ENCODE assay signal across 2 cellular contexts in genomic region chr3:126980266-126980811, GRCh38.
TF ChIP-seq lines count a peak whose summit lies in the region.

No MANE protein-coding gene starts in this region.

TF ChIP-seq in HepG2, 621 proteins besides CTCF, POLR2A, EP300 and RAD21:
- TF ChIP-seq TGIF2 (CRISPR knock-in tag; IDR thresholded peaks at IDR 0.05), result no peak
- no peak for TF ChIP-seq ZNF430 (CRISPR knock-in tag; IDR thresholded peaks at IDR 0.05)
- TF ChIP-seq ZMYM3 (CRISPR knock-in tag; IDR thresholded peaks at IDR 0.05), result 0 out of 2 replicates have a peak, but pooled peaks have one; percentile 19
- TF ChIP-seq, protein P1, sequence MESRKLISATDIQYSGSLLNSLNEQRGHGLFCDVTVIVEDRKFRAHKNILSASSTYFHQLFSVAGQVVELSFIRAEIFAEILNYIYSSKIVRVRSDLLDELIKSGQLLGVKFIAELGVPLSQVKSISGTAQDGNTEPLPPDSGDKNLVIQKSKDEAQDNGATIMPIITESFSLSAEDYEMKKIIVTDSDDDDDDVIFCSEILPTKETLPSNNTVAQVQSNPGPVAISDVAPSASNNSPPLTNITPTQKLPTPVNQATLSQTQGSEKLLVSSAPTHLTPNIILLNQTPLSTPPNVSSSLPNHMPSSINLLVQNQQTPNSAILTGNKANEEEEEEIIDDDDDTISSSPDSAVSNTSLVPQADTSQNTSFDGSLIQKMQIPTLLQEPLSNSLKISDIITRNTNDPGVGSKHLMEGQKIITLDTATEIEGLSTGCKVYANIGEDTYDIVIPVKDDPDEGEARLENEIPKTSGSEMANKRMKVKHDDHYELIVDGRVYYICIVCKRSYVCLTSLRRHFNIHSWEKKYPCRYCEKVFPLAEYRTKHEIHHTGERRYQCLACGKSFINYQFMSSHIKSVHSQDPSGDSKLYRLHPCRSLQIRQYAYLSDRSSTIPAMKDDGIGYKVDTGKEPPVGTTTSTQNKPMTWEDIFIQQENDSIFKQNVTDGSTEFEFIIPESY (CRISPR knock-in tag; IDR thresholded peaks at IDR 0.05), result no peak
- TF ChIP-seq, protein P2, sequence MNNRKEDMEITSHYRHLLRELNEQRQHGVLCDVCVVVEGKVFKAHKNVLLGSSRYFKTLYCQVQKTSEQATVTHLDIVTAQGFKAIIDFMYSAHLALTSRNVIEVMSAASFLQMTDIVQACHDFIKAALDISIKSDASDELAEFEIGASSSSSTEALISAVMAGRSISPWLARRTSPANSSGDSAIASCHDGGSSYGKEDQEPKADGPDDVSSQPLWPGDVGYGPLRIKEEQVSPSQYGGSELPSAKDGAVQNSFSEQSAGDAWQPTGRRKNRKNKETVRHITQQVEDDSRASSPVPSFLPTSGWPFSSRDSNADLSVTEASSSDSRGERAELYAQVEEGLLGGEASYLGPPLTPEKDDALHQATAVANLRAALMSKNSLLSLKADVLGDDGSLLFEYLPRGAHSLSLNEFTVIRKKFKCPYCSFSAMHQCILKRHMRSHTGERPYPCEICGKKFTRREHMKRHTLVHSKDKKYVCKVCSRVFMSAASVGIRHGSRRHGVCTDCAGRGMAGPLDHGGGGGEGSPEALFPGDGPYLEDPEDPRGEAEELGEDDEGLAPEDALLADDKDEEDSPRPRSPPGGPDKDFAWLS (CRISPR knock-in tag; IDR thresholded peaks at IDR 0.05; ENCODE audit: borderline replicate concordance), result no peak
- TF ChIP-seq NFIC (IDR thresholded peaks at IDR 0.05; ENCODE audit: low read length), result no peak
- no peak for TF ChIP-seq ZNF678 (CRISPR knock-in tag; IDR thresholded peaks at IDR 0.05)
- no peak for TF ChIP-seq GFI1 (CRISPR knock-in tag; IDR thresholded peaks at IDR 0.05; ENCODE audit: borderline replicate concordance)
- TF ChIP-seq WIZ (CRISPR knock-in tag; IDR thresholded peaks at IDR 0.05), result no peak
- no peak for TF ChIP-seq GATA4 (IDR thresholded peaks at IDR 0.05; ENCODE audit: borderline replicate concordance, low read depth)
- no peak for TF ChIP-seq ZNF264 (CRISPR knock-in tag; IDR thresholded peaks at IDR 0.05)
- TF ChIP-seq CERS6 (CRISPR knock-in tag; IDR thresholded peaks at IDR 0.05), result no peak
- peak; percentile 82 for TF ChIP-seq ZNF629 (CRISPR knock-in tag; conservative IDR thresholded peaks at IDR 0.05)
- no peak for TF ChIP-seq KDM5A (IDR thresholded peaks at IDR 0.05; ENCODE audit: borderline replicate concordance, low read length)
- no peak for TF ChIP-seq ZNF382 (CRISPR knock-in tag; IDR thresholded peaks at IDR 0.05; ENCODE audit: borderline replicate concordance)
- TF ChIP-seq ATF6 (CRISPR knock-in tag; conservative IDR thresholded peaks at IDR 0.05), result no peak
- TF ChIP-seq ZNF747 (CRISPR knock-in tag; IDR thresholded peaks at IDR 0.05; ENCODE audit: borderline replicate concordance), result no peak

TF ChIP-seq in K562, 482 proteins besides CTCF, POLR2A, EP300 and RAD21:
- no peak for TF ChIP-seq LEF1 (IDR thresholded peaks at IDR 0.05)
- TF ChIP-seq, protein P3, sequence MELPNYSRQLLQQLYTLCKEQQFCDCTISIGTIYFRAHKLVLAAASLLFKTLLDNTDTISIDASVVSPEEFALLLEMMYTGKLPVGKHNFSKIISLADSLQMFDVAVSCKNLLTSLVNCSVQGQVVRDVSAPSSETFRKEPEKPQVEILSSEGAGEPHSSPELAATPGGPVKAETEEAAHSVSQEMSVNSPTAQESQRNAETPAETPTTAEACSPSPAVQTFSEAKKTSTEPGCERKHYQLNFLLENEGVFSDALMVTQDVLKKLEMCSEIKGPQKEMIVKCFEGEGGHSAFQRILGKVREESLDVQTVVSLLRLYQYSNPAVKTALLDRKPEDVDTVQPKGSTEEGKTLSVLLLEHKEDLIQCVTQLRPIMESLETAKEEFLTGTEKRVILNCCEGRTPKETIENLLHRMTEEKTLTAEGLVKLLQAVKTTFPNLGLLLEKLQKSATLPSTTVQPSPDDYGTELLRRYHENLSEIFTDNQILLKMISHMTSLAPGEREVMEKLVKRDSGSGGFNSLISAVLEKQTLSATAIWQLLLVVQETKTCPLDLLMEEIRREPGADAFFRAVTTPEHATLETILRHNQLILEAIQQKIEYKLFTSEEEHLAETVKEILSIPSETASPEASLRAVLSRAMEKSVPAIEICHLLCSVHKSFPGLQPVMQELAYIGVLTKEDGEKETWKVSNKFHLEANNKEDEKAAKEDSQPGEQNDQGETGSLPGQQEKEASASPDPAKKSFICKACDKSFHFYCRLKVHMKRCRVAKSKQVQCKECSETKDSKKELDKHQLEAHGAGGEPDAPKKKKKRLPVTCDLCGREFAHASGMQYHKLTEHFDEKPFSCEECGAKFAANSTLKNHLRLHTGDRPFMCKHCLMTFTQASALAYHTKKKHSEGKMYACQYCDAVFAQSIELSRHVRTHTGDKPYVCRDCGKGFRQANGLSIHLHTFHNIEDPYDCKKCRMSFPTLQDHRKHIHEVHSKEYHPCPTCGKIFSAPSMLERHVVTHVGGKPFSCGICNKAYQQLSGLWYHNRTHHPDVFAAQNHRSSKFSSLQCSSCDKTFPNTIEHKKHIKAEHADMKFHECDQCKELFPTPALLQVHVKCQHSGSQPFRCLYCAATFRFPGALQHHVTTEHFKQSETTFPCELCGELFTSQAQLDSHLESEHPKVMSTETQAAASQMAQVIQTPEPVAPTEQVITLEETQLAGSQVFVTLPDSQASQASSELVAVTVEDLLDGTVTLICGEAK (IDR thresholded peaks at IDR 0.05), result no peak
- TF ChIP-seq, protein P3 (CRISPR knock-in tag; IDR thresholded peaks at IDR 0.05), result no peak
- TF ChIP-seq ZNF778 (CRISPR knock-in tag; IDR thresholded peaks at IDR 0.05), result no peak
- no peak for TF ChIP-seq SRSF7 (optimal IDR thresholded peaks at IDR 0.05; ENCODE audit: low read depth, low read length)
- TF ChIP-seq GABPA (tag; conservative IDR thresholded peaks at IDR 0.05; ENCODE audit: low read depth), result no peak
- TF ChIP-seq, protein P4, sequence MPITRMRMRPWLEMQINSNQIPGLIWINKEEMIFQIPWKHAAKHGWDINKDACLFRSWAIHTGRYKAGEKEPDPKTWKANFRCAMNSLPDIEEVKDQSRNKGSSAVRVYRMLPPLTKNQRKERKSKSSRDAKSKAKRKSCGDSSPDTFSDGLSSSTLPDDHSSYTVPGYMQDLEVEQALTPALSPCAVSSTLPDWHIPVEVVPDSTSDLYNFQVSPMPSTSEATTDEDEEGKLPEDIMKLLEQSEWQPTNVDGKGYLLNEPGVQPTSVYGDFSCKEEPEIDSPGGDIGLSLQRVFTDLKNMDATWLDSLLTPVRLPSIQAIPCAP (CRISPR knock-in tag; IDR thresholded peaks at IDR 0.05; ENCODE audit: borderline replicate concordance), result no peak
- TF ChIP-seq PHF21A (IDR thresholded peaks at IDR 0.05; ENCODE audit: borderline replicate concordance, low read depth), result no peak
- TF ChIP-seq CHD4 (IDR thresholded peaks at IDR 0.05; ENCODE audit: insufficient read depth, insufficient replicate concordance, low read depth, low read length, poor library complexity, severe bottlenecking), result no peak
- no peak for TF ChIP-seq MTF1 (CRISPR knock-in tag; IDR thresholded peaks at IDR 0.05; ENCODE audit: borderline replicate concordance)
- no peak for TF ChIP-seq POLR3G (IDR thresholded peaks at IDR 0.05; ENCODE audit: extremely low read depth, insufficient read length, insufficient replicate concordance)
- no peak for TF ChIP-seq ZNF699 (CRISPR knock-in tag; IDR thresholded peaks at IDR 0.05; ENCODE audit: insufficient replicate concordance)
- 0 out of 4 replicates have a peak, but pooled peaks of 1 of the 2 experiments have one; percentile 30 for TF ChIP-seq KDM1A (IDR thresholded peaks at IDR 0.05)
- no peak for TF ChIP-seq SIX5 (IDR thresholded peaks at IDR 0.05; ENCODE audit: borderline replicate concordance in 1 of 2, insufficient read depth in 1 of 2, low read depth in 1 of 2, low read length in 2 of 2)
- no peak for TF ChIP-seq ZNF224 (CRISPR knock-in tag; IDR thresholded peaks at IDR 0.05)
- TF ChIP-seq YBX1 (IDR thresholded peaks at IDR 0.05), result no peak
- TF ChIP-seq TEAD2 (tag; IDR thresholded peaks at IDR 0.05), result no peak
- TF ChIP-seq BCOR (IDR thresholded peaks at IDR 0.05), result peak; percentile 48; the same call in 1 of the 2 replicates
- TF ChIP-seq ZNF280A (IDR thresholded peaks at IDR 0.05; ENCODE audit: low read depth, partially characterized antibody), result no peak
- no peak for TF ChIP-seq TCFL5 (CRISPR knock-in tag; conservative IDR thresholded peaks at IDR 0.05)
- no peak for TF ChIP-seq HMG20A (CRISPR knock-in tag; conservative IDR thresholded peaks at IDR 0.05)
- peak; percentile 63 for TF ChIP-seq RBM25 (IDR thresholded peaks at IDR 0.05; ENCODE audit: low read depth, low read length, severe bottlenecking)
- no peak for TF ChIP-seq CREM (IDR thresholded peaks at IDR 0.05; ENCODE audit: low read depth)
- no peak for TF ChIP-seq FOXP1 (CRISPR knock-in tag; IDR thresholded peaks at IDR 0.05)
- no peak for TF ChIP-seq USF2 (CRISPR knock-in tag; IDR thresholded peaks at IDR 0.05)
- TF ChIP-seq CBX1 (IDR thresholded peaks at IDR 0.05; ENCODE audit: low read depth), result 0 out of 2 replicates have a peak, but pooled peaks have one; percentile 26
- no peak for TF ChIP-seq ZNF512 (tag; IDR thresholded peaks at IDR 0.05)
- TF ChIP-seq, protein P5, sequence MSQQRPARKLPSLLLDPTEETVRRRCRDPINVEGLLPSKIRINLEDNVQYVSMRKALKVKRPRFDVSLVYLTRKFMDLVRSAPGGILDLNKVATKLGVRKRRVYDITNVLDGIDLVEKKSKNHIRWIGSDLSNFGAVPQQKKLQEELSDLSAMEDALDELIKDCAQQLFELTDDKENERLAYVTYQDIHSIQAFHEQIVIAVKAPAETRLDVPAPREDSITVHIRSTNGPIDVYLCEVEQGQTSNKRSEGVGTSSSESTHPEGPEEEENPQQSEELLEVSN (IDR thresholded peaks at IDR 0.05; ENCODE audit: borderline replicate concordance in 1 of 2, extremely low read depth in 1 of 2, insufficient read depth in 1 of 2, insufficient read length in 1 of 2, low read depth in 1 of 2, low read length in 1 of 2, poor library complexity in 1 of 2, severe bottlenecking in 1 of 2), result peak in 1 of 2 experiments; percentile 66
- no peak for TF ChIP-seq KAT7 (CRISPR knock-in tag; IDR thresholded peaks at IDR 0.05; ENCODE audit: borderline replicate concordance)
- TF ChIP-seq NFATC3 (IDR thresholded peaks at IDR 0.05), result no peak
- TF ChIP-seq CEBPB (tag; IDR thresholded peaks at IDR 0.05), result no peak
- TF ChIP-seq BMI1 (IDR thresholded peaks at IDR 0.05; ENCODE audit: low read length), result no peak
- no peak for TF ChIP-seq MEF2A (IDR thresholded peaks at IDR 0.05; ENCODE audit: control insufficient read depth, low read depth, low read length)
- TF ChIP-seq BRCA1 (IDR thresholded peaks at IDR 0.05), result no peak
- TF ChIP-seq BRCA1 (CRISPR knock-in tag; IDR thresholded peaks at IDR 0.05), result no peak
